Comparison of ENCODE assay signal across 17 cellular contexts in genomic region chr9:125121156-125121555, GRCh38. TPM values are rescaled to one million over a fixed set of nuclear protein-coding genes. Genes with fewer than 3 reads are reported as not detected.
DNase-seq lines count a peak whose midpoint lies in the region; ATAC-seq and TF ChIP-seq lines count a peak whose summit lies in the region.
"Had no signal": no experiment of that assay in that cellular context is flagged by ENCODE, and none has a peak within 500 bp of the region (broad histone marks: within the 10 kb centered on the region; RNA-seq: fewer than 3 reads in every experiment).

No MANE protein-coding gene starts in this region.

- no peak overlapping the region for H2BK5ac ChIP-seq in mesendoderm (ENCODE audit: low read length)

- TF ChIP-seq CTCF in MM.1S (IDR thresholded peaks at IDR 0.05; ENCODE audit: low read length) = no peak

- H2BK15ac ChIP-seq in mesendoderm (replicated peaks; ENCODE audit: low read depth) = no peak overlapping the region

- no CpG with 5 or more reads among the region's 2 CpGs for WGBS in mesendoderm (ENCODE audit: extremely low coverage, insufficient coverage, low lambda C conversion rate)

- no peaks in the 10 kb centered on the region for H3K9me3 ChIP-seq in MM.1S (replicated peaks; ENCODE audit: insufficient read depth, low read length)
- H3K9me3 ChIP-seq: Caco-2, ovary had no signal

- H3K4me3 Mint-ChIP-seq in activated CD4-positive, alpha-beta T cell treated with anti-CD3 and anti-CD28 coated beads, Interleukin-2, amount 10 ng/mL, durations not matched to agents 24 days and 14 days = no peak overlapping the region
- no peak overlapping the region for H3K4me3 Mint-ChIP-seq in activated T-helper 17 cell treated with anti-CD3 and anti-CD28 coated beads, Interleukin-2, amount 50 U/mL, for 72 hours
- H3K4me3 Mint-ChIP-seq: activated T-cell treated with anti-CD3 and anti-CD28 coated beads, Interleukin-2, amount 50 U/mL, for 4 hours had no signal

- H3K9me3 Mint-ChIP-seq in activated CD4-positive, alpha-beta T cell treated with anti-CD3 and anti-CD28 coated beads, Interleukin-2, amount 10 ng/mL, durations not matched to agents 24 days and 14 days = no peaks in the 10 kb centered on the region
- no peaks in the 10 kb centered on the region for H3K9me3 Mint-ChIP-seq in activated T-helper 17 cell treated with anti-CD3 and anti-CD28 coated beads, Interleukin-2, amount 50 U/mL, for 72 hours
- H3K9me3 Mint-ChIP-seq: activated T-cell treated with anti-CD3 and anti-CD28 coated beads, Interleukin-2, amount 50 U/mL, for 4 hours had no signal

- peaks cover 14% of the 10 kb centered on the region; the same call in 1 of the 2 replicates for H3F3A ChIP-seq in MM.1S (ENCODE audit: insufficient read depth, low read length)

- H3K27ac Mint-ChIP-seq in activated CD4-positive, alpha-beta T cell treated with anti-CD3 and anti-CD28 coated beads, Interleukin-2, amount 10 ng/mL, durations not matched to agents 24 days and 14 days = peak overlapping the region; percentile 81
- H3K27ac Mint-ChIP-seq in activated T-helper 17 cell treated with anti-CD3 and anti-CD28 coated beads, Interleukin-2, amount 50 U/mL, for 72 hours = peak overlapping the region; percentile 48

- H2AK5ac ChIP-seq in mesendoderm (ENCODE audit: low read length) = no peak overlapping the region

- no peaks in the 10 kb centered on the region for H3K27me3 Mint-ChIP-seq in activated CD4-positive, alpha-beta T cell treated with anti-CD3 and anti-CD28 coated beads, Interleukin-2, amount 10 ng/mL, durations not matched to agents 24 days and 14 days
- no peaks in the 10 kb centered on the region for H3K27me3 Mint-ChIP-seq in activated T-helper 17 cell treated with anti-CD3 and anti-CD28 coated beads, Interleukin-2, amount 50 U/mL, for 72 hours

- no peak overlapping the region for H3K23ac ChIP-seq in mesendoderm (ENCODE audit: low read length)

- peaks cover 3% of the 10 kb centered on the region for H3K79me1 ChIP-seq in mesendoderm (ENCODE audit: low read length)

- no peak overlapping the region for H2BK120ac ChIP-seq in mesendoderm (ENCODE audit: low read depth, low read length)

- H3K4me1 ChIP-seq in MM.1S (ENCODE audit: low read length) (peaks cover 21% of the 10 kb centered on the region), mesendoderm (ENCODE audit: control insufficient read depth, low read depth, low read length) (no peaks in the 10 kb centered on the region)
- H3K4me1 ChIP-seq: Caco-2 had no signal

- intact Hi-C loops in activated CD4-positive, alpha-beta T cell treated with anti-CD3 and anti-CD28 coated beads, Interleukin-2, amount 10 ng/mL, durations not matched to agents 24 days and 14 days (cut with micrococcal nuclease) = loop anchor here (1.0 to 2.0 kb wide), 2 partner anchors 22 to 180 kb away; partner anchors contain the start of genes GOLGA1 and SCAI

- no peak overlapping the region for H2AFZ ChIP-seq in MM.1S (ENCODE audit: low read length)

- no peak overlapping the region for H3K56ac ChIP-seq in mesendoderm (ENCODE audit: low read length)

- H4K20me1 ChIP-seq in MM.1S (ENCODE audit: insufficient read depth, low read length) = no peaks in the 10 kb centered on the region

- DNase-seq in activated CD4-positive, alpha-beta T cell treated with anti-CD3 and anti-CD28 coated beads, Interleukin-2, amount 10 ng/mL, durations not matched to agents 24 days and 14 days = no peak
- DNase-seq in activated CD4-positive, alpha-beta T cell treated with anti-CD3 and anti-CD28 coated beads for 4 hours = no peak
- DNase-seq in MM.1S = peak; percentile 74
- peak; percentile 7 for DNase-seq in mesendoderm
- no peak for DNase-seq in stimulated activated CD4-positive, alpha-beta T cell treated with anti-CD3 and anti-CD28 coated beads, Interleukin-2, amount 100 ng/mL, for 48 hours
- DNase-seq: ACHN; activated T-cell treated with anti-CD3 and anti-CD28 coated beads, Interleukin-2, amount 50 U/mL, for 4 hours; Caco-2; NCI-H1436 treated with DMSO at 0.1 percent for 48 hours; ovary; substantia nigra; WERI-Rb-1 had no signal

- no peak for ATAC-seq in activated T-helper 17 cell treated with anti-CD3 and anti-CD28 coated beads, Interleukin-2, amount 50 U/mL, for 72 hours (replicated peaks)
- no peak for ATAC-seq in HG03565 (IDR thresholded peaks at IDR 0.05; ENCODE audit: unreplicated experiment)
- no peak for ATAC-seq in esophagus mucosa
- ATAC-seq: K562 had no signal

- H3K27ac ChIP-seq in MM.1S (ENCODE audit: low read length) (peak overlapping the region; percentile 65), mesendoderm (ENCODE audit: low read depth, low read length) (no peak overlapping the region)
- H3K27ac ChIP-seq: ovary, SK-N-MC, WERI-Rb-1 had no signal

- H4K8ac ChIP-seq in mesendoderm (ENCODE audit: low read depth, low read length) = no peak overlapping the region

- H3K4me2 ChIP-seq in MM.1S (ENCODE audit: low read depth, low read length) = peak overlapping the region; percentile 20; the same call in 1 of the 2 replicates
- no peak overlapping the region for H3K4me2 ChIP-seq in mesendoderm (ENCODE audit: low read length)

- H4K5ac ChIP-seq in mesendoderm (ENCODE audit: low read length) = no peak overlapping the region

- H3K36me3 ChIP-seq in MM.1S (replicated peaks; ENCODE audit: insufficient read depth, low read length) (no peaks in the 10 kb centered on the region), mesendoderm (ENCODE audit: control insufficient read depth, insufficient read depth, low read length) (no peaks in the 10 kb centered on the region)
- H3K36me3 ChIP-seq: ovary had no signal

- H3K4me1 Mint-ChIP-seq in activated CD4-positive, alpha-beta T cell treated with anti-CD3 and anti-CD28 coated beads, Interleukin-2, amount 10 ng/mL, durations not matched to agents 24 days and 14 days = peaks cover 37% of the 10 kb centered on the region
- H3K4me1 Mint-ChIP-seq in activated T-helper 17 cell treated with anti-CD3 and anti-CD28 coated beads, Interleukin-2, amount 50 U/mL, for 72 hours = peaks cover 9% of the 10 kb centered on the region

- no peak overlapping the region for H3K18ac ChIP-seq in mesendoderm (ENCODE audit: low read length)

- H3K4me3 ChIP-seq in MM.1S (ENCODE audit: low read length) = no peak overlapping the region
- no peak overlapping the region for H3K4me3 ChIP-seq in mesendoderm (ENCODE audit: low read length)
- H3K4me3 ChIP-seq: K562, ovary, SK-N-MC had no signal

- H3K36me3 Mint-ChIP-seq in activated CD4-positive, alpha-beta T cell treated with anti-CD3 and anti-CD28 coated beads, Interleukin-2, amount 10 ng/mL, durations not matched to agents 24 days and 14 days (ENCODE audit: low read depth) = peaks cover 12% of the 10 kb centered on the region
- no peaks in the 10 kb centered on the region for H3K36me3 Mint-ChIP-seq in activated T-helper 17 cell treated with anti-CD3 and anti-CD28 coated beads, Interleukin-2, amount 50 U/mL, for 72 hours (ENCODE audit: low read depth)

- no peak overlapping the region for H3K4ac ChIP-seq in mesendoderm (ENCODE audit: low read depth, low read length)

- H3K79me2 ChIP-seq in MM.1S (ENCODE audit: low read length) (peaks cover 15% of the 10 kb centered on the region), mesendoderm (ENCODE audit: control insufficient read depth, insufficient read depth, low read length) (no peaks in the 10 kb centered on the region)

- no peak overlapping the region for H3K9ac ChIP-seq in MM.1S (ENCODE audit: low read length)
- no peak overlapping the region for H3K9ac ChIP-seq in mesendoderm (ENCODE audit: low read length)

- H3K9me2 ChIP-seq in MM.1S (replicated peaks; ENCODE audit: insufficient read depth, low read length) = no peaks in the 10 kb centered on the region

- H3K27me3 ChIP-seq in MM.1S (replicated peaks; ENCODE audit: insufficient read depth, low read length) (no peaks in the 10 kb centered on the region), mesendoderm (ENCODE audit: insufficient read depth, low read length, poor library complexity) (no peaks in the 10 kb centered on the region)
- H3K27me3 ChIP-seq: ovary had no signal

RNA-seq across cellular contexts. Expression of gene SCAI, which starts 22.2 kb away (rescaled TPM):
- total RNA-seq in activated CD4-positive, alpha-beta T cell treated with anti-CD3 and anti-CD28 coated beads, Interleukin-2, amount 10 ng/mL, durations not matched to agents 24 days and 14 days = 11.0 and 13.4 TPM in 2 replicates
- 10 to 100 TPM in 1 of 2 donors, 1 to 10 TPM in 1; 9.7 to 16.1 TPM for total RNA-seq in activated T-helper 17 cell treated with anti-CD3 and anti-CD28 coated beads, Interleukin-2, amount 50 U/mL, for 72 hours
- 7.3 TPM for polyA plus RNA-seq in mesendoderm (2013, experiment 1 of 2)
- 7.8 TPM for polyA plus RNA-seq in mesendoderm (2013, experiment 2 of 2)
- 3.0 TPM for total RNA-seq in esophagus mucosa

Comparison
In these comparisons a context has a peak if more than half of its experiments do, and no peak if none do; other contexts are left out.
1. DNase-seq: peak in MM.1S (single experiment) and mesendoderm (single experiment); none in activated CD4-positive, alpha-beta T cell treated with anti-CD3 and anti-CD28 coated beads, Interleukin-2, amount 10 ng/mL, durations not matched to agents 24 days and 14 days (single experiment), activated CD4-positive, alpha-beta T cell treated with anti-CD3 and anti-CD28 coated beads for 4 hours (0 of 2) and stimulated activated CD4-positive, alpha-beta T cell treated with anti-CD3 and anti-CD28 coated beads, Interleukin-2, amount 100 ng/mL, for 48 hours (0 of 2).